Comparison of ENCODE assay signal across 8 cellular contexts in the genomic region with DNA sequence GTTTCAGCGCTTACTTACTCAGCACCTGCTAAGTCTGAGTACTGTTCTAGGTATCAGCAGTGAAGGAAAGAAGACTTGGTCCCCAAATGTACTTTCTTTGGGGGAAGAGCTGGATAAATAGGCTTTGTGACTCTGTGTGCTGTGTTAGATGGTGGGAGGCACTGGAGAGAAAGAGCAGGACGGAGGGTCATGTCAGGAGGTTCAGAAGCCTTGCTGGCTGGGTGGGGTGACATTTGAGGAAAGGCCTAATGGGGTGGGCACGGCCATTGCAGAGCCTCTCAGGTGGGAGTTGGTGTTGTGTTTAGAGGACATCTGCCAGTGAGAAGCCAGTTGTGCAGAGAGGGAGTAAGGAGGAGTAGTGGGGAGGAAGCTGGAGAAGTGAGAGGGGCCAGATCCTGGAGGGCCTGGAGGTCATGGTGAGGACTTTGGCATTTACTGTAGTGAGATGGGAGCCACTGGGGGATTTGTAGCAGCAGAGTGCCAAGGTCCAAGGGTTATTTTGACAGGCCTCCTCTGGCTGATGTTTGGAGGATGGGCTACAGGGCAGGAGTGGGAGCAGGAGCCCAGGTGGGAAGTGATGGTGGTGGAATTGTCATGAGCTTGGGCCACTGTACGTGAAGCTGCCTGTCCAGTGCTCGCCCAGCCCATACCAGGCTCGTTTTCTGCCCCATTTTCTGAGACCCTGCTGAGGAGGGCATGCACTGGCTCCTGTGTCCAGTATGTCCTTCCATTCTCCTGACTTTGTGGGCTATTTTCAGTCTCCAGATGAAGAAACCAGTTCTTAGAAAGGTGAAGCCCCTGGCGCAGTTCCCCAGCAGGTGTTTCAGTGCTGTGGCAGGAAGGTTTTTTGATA. TPM values are rescaled to one million over a fixed set of nuclear protein-coding genes. Genes with fewer than 3 reads are reported as not detected.
A peak's percentile ranks its signal among the peaks of the same experiment; 100 is the strongest.
DNase-seq lines count a peak whose midpoint lies in the region; ATAC-seq and TF ChIP-seq lines count a peak whose summit lies in the region.

No MANE protein-coding gene starts in this region.

- no peak overlapping the region for H2AFZ ChIP-seq in mammary epithelial cell (ENCODE audit: low read depth, low read length)

- H3K4me1 ChIP-seq in right atrium auricular region (peaks cover 0 to 82% of the 10 kb centered on the region in 2 donors), mammary epithelial cell (ENCODE audit: insufficient read depth, low read length) (peaks cover 55% of the 10 kb centered on the region), mucosa of stomach (ENCODE audit: control insufficient read depth, insufficient read depth, low read length) (peaks cover 69% of the 10 kb centered on the region), uterus (peaks cover 21 to 22% of the 10 kb centered on the region in 2 donors)

- CTCF ChIA-PET in mammary epithelial cell (lab: Charles Lee; ENCODE audit: low non-redundant PET): interaction anchor here (0.6 to 1.3 kb wide), 3 partner anchors 8 to 761 kb away, joined by 3 to 6 read pairs (median 4); no protein-coding TSS in a partner anchor

- H3K27me3 ChIP-seq in right atrium auricular region: no peaks in the 10 kb centered on the region
- no peaks in the 10 kb centered on the region for H3K27me3 ChIP-seq in mammary epithelial cell (ENCODE audit: insufficient read depth, low read length)
- H3K27me3 ChIP-seq in mucosa of stomach (ENCODE audit: control insufficient read depth, insufficient read depth, low read length): no peaks in the 10 kb centered on the region
- no peaks in the 10 kb centered on the region for H3K27me3 ChIP-seq in uterus

- peak overlapping the region; percentile 83 for H3K4me2 ChIP-seq in mammary epithelial cell (ENCODE audit: insufficient read depth, low read depth, low read length)

- intact Hi-C loops in left ventricle myocardium superior (cut with micrococcal nuclease) (loop anchor here (5.0 kb wide), 1 partner anchor 64 kb away; the partner anchor contains the start of gene FKBP1A), mammary epithelial cell (cut with micrococcal nuclease) (loop anchor here (5.0 kb wide), 1 partner anchor 49 kb away; no protein-coding TSS in a partner anchor), uterus (cut with DNase I; ENCODE audit: low total_unique reads) (no loop called here)

- no peaks in the 10 kb centered on the region for H3K9me3 ChIP-seq in right atrium auricular region
- H3K9me3 ChIP-seq in mammary epithelial cell (replicated peaks; ENCODE audit: insufficient read depth, low read length): no peaks in the 10 kb centered on the region
- H3K9me3 ChIP-seq in mucosa of stomach (ENCODE audit: control insufficient read depth, low read length): no peaks in the 10 kb centered on the region
- H3K9me3 ChIP-seq in uterus: no peaks in the 10 kb centered on the region

- no peak for TF ChIP-seq POLR2A in uterus (IDR thresholded peaks at IDR 0.05)

- TF ChIP-seq CTCF in right atrium auricular region (IDR thresholded peaks at IDR 0.05): no peak
- no peak for TF ChIP-seq CTCF in mammary epithelial cell (conservative IDR thresholded peaks at IDR 0.05 in 1 of 2, IDR thresholded peaks at IDR 0.05 in 1 of 2; ENCODE audit: extremely low read depth in 1 of 2, insufficient read depth in 1 of 2, low read depth in 1 of 2, low read length in 2 of 2)
- TF ChIP-seq CTCF in uterus (IDR thresholded peaks at IDR 0.05): no peak

- H3K79me2 ChIP-seq in mammary epithelial cell (ENCODE audit: insufficient read depth, low read length): peaks cover 76% of the 10 kb centered on the region

- peak; percentile 55 for DNase-seq in right atrium auricular region (ENCODE audit: low spot score)
- DNase-seq in left ventricle myocardium superior: no peak
- DNase-seq in mammary epithelial cell: no peak
- peak in 1 of 2 donors; percentile 17 for DNase-seq in uterus
- no peak for DNase-seq in DMS153 (lab: John Stamatoyannopoulos, UW)
- DNase-seq in COLO829 (ENCODE audit: low spot score): no peak
- DNase-seq in glomerular visceral epithelial cell (ENCODE audit: extremely low spot score): no peak

- in situ Hi-C loops in mammary epithelial cell (cut with MboI; ENCODE audit: low sequenced_read_pairs in 2 of 2): loop anchor here in 1 of 2 donors (5.0 kb wide), 1 partner anchor 104 kb away; no protein-coding TSS in a partner anchor

- WGBS in mammary epithelial cell (ENCODE audit: low coverage, missing lambda C conversion rate): 90% methylated on average over 6 of the region's 7 CpGs

- dilution Hi-C loops in mammary epithelial cell (cut with HindIII; ENCODE audit: low sequenced_read_pairs): loop anchor here (5.0 kb wide), 1 partner anchor 74 kb away; no protein-coding TSS in a partner anchor

- no peaks in the 10 kb centered on the region for H4K20me1 ChIP-seq in mammary epithelial cell (ENCODE audit: insufficient read depth, low read length)

- no peak for ATAC-seq in left ventricle myocardium superior

- H3K36me3 ChIP-seq in right atrium auricular region (no peaks in the 10 kb centered on the region), mammary epithelial cell (ENCODE audit: insufficient read depth, low read length) (no peaks in the 10 kb centered on the region), mucosa of stomach (ENCODE audit: control insufficient read depth, insufficient read depth, low read length) (no peaks in the 10 kb centered on the region), uterus (no peaks in the 10 kb centered on the region)

- H3K9ac ChIP-seq in mammary epithelial cell (ENCODE audit: insufficient read depth, low read length) (peak overlapping the region; percentile 53), mucosa of stomach (ENCODE audit: low read length) (peak overlapping the region; percentile 93)

- BruUV-seq in mammary epithelial cell (replicated peaks; lab: Mats Ljungman, UMichigan): no TSS peak

- H3K4me3 ChIP-seq in right atrium auricular region: no peak overlapping the region
- H3K4me3 ChIP-seq in mammary epithelial cell (replicated peaks in 1 of 3; ENCODE audit: insufficient read depth in 1 of 3, low read depth in 2 of 3, low read length in 3 of 3): no peak overlapping the region
- H3K4me3 ChIP-seq in mucosa of stomach (ENCODE audit: low read length): peak overlapping the region; percentile 43
- no peak overlapping the region for H3K4me3 ChIP-seq in uterus

- H3K27ac ChIP-seq in right atrium auricular region (peak overlapping the region; percentile 99), mammary epithelial cell (ENCODE audit: insufficient read depth, low read depth, low read length) (peak overlapping the region; percentile 99), uterus (peak overlapping the region; percentile 98 to 100)

RNA-seq across cellular contexts. Expression of gene SDCBP2, which starts 0.9 kb away (rescaled TPM):
- 1 to 10 TPM; 2.9 to 3.9 TPM for total RNA-seq in right atrium auricular region
- total RNA-seq in left ventricle myocardium superior: 1.5 TPM
- 10 to 100 TPM in 1 of 2 donors, 1 to 10 TPM in 1; 9.1 to 13.8 TPM for total RNA-seq in mammary epithelial cell
- polyA plus RNA-seq in mammary epithelial cell: 22.2 TPM
- polyA minus RNA-seq in mammary epithelial cell: not detected
- 1 to 10 TPM in 3 of 4 donors, under 1 TPM in 1; 0.26 to 9.1 (median 5.5) TPM for total RNA-seq in uterus
